Comparison of ENCODE assay signal across 26 cellular contexts in the genomic region with DNA sequence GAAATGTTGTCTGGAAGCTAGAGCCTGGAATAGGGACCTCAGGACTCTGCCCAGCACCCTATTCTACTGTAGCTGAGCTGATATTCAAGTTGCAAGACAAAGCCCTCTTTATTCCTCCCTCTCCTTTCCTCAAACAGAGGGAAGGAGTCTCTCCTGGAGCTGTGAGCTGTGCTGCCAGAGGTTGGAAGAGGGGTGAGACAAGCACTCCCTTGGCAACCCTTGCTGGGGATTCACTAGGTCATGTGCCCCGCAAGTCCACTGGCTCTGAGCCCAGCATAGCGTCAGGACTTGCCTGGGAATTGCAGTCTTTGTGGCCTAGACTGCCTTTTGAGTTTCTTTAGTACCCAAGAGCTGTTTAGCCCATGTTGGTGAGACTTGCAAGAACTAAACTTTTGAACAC. TPM values are rescaled to one million over a fixed set of nuclear protein-coding genes. Genes with fewer than 3 reads are reported as not detected.
"Had no signal": no experiment of that assay in that cellular context is flagged by ENCODE, and none has a peak within 500 bp of the region (broad histone marks: within the 10 kb centered on the region; RNA-seq: fewer than 3 reads in every experiment).

No MANE protein-coding gene starts in this region.

- H3K4me1 Mint-ChIP-seq: natural killer cell had no signal

- H3K4me1 ChIP-seq: psoas muscle, uterus had no signal

- H3K27ac Mint-ChIP-seq: memory B cell; natural killer cell; stimulated activated naive B cell treated with anti-CD40 and anti-IgM and Interleukin-4, amounts not matched to agents 10 μg/mL and 1 μg/mL and 100 μg/mL, for 72 hours; stimulated activated naive CD8-positive, alpha-beta T cell treated with anti-CD3 and anti-CD28 coated beads, Interleukin-15, Interleukin-2, amounts not matched to agents 100 ng/mL and 50 ng/mL, for 24 hours had no signal

- H3K27ac ChIP-seq: dorsolateral prefrontal cortex, gastrocnemius medialis, ovary, psoas muscle, skin epidermis, spleen, thoracic aorta, tibial nerve, upper lobe of left lung, uterus had no signal

- DNase-seq: dorsolateral prefrontal cortex; effector CD4-positive, alpha-beta T cell; foreskin fibroblast; gastrocnemius medialis; head of caudate nucleus; natural killer cell; occipital lobe; ovary; posterior cingulate gyrus; psoas muscle; right cardiac atrium; spleen; stimulated activated naive B cell treated with anti-CD40 and anti-IgM and Interleukin-4, amounts not matched to agents 10 μg/mL and 1 μg/mL and 100 μg/mL, for 72 hours; upper lobe of left lung; uterus had no signal

- H3K4me3 Mint-ChIP-seq: memory B cell; natural killer cell; stimulated activated naive B cell treated with anti-CD40 and anti-IgM and Interleukin-4, amounts not matched to agents 10 μg/mL and 1 μg/mL and 100 μg/mL, for 72 hours; stimulated activated naive CD8-positive, alpha-beta T cell treated with anti-CD3 and anti-CD28 coated beads, Interleukin-15, Interleukin-2, amounts not matched to agents 100 ng/mL and 50 ng/mL, for 24 hours had no signal

- H3K9me3 Mint-ChIP-seq: stimulated activated naive CD8-positive, alpha-beta T cell treated with anti-CD3 and anti-CD28 coated beads, Interleukin-15, Interleukin-2, amounts not matched to agents 100 ng/mL and 50 ng/mL, for 24 hours had no signal

- H3K27me3 ChIP-seq: ovary had no signal

- H3K36me3 Mint-ChIP-seq: natural killer cell; stimulated activated naive B cell treated with anti-CD40 and anti-IgM and Interleukin-4, amounts not matched to agents 10 μg/mL and 1 μg/mL and 100 μg/mL, for 72 hours had no signal

- H3K9me3 ChIP-seq: ovary, psoas muscle, thoracic aorta, uterus had no signal

- H3K36me3 ChIP-seq: gastrocnemius medialis, ovary, spleen, thoracic aorta, tibial nerve, upper lobe of left lung, uterus had no signal

- H3K4me3 ChIP-seq: dorsolateral prefrontal cortex, gastrocnemius medialis, lung, ovary, psoas muscle, skin epidermis, spleen, thoracic aorta, tibial nerve, upper lobe of left lung, uterus had no signal

- FAIRE-seq: keratinocyte had no signal

RNA-seq across cellular contexts. Expression of gene ASCL1, which starts 11.4 kb away (rescaled TPM):
- total RNA-seq: glomerular endothelial cell, left lobe of liver, liver, natural killer cell, psoas muscle, renal cortical epithelial cell, right cardiac atrium, spleen, thoracic aorta had no signal

RNA-seq across cellular contexts. Expression of gene PAH, which starts 29.0 kb away (rescaled TPM):
- total RNA-seq: glomerular endothelial cell, natural killer cell, renal cortical epithelial cell, spleen, thoracic aorta had no signal
